21 cellular contexts compared by ENCODE assay signal in the genomic region with DNA sequence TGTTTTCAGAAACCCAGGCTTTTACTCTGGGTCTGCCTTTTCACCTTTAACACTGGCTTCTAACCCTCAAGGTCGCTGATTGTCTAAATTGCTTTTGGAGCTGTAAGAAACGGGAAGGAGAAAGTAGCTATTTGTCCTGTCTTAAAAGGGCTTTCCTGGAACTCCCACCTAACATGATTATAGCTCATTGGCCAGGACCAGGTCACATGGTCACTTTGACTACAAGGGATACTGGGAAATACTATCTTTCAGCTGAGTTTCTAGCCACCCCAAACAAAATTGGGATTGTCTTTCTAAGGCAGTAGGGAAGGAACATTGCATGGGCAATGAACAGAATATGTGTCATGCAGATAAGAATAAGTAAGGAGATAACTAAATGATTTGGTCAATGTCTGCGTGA.
"Had no signal": no experiment of that assay in that cellular context is flagged by ENCODE, and none has a peak within 500 bp of the region (broad histone marks: within the 10 kb centered on the region; RNA-seq: fewer than 3 reads in every experiment).

No MANE protein-coding gene starts in this region.

- H3K4me1 Mint-ChIP-seq: activated naive CD8-positive, alpha-beta T cell treated with anti-CD3 and anti-CD28 coated beads, Interleukin-2, amount 50 U/mL, for 24 hours; naive thymus-derived CD8-positive, alpha-beta T cell; T-helper 17 cell had no signal

- H3K36me3 Mint-ChIP-seq: activated CD4-positive, alpha-beta memory T cell treated with anti-CD3 and anti-CD28 coated beads for 36 hours; mesothelial cell of epicardium; naive thymus-derived CD8-positive, alpha-beta T cell had no signal

- ATAC-seq: activated naive CD8-positive, alpha-beta T cell treated with anti-CD3 and anti-CD28 coated beads, Interleukin-2, amount 50 U/mL, for 24 hours; naive thymus-derived CD8-positive, alpha-beta T cell; T-helper 17 cell; upper lobe of right lung had no signal

- H3K4me3 Mint-ChIP-seq: activated CD4-positive, alpha-beta memory T cell treated with anti-CD3 and anti-CD28 coated beads for 36 hours; activated naive CD8-positive, alpha-beta T cell treated with anti-CD3 and anti-CD28 coated beads, Interleukin-2, amount 50 U/mL, for 24 hours; endodermal cell; mesothelial cell of epicardium; naive thymus-derived CD8-positive, alpha-beta T cell; stimulated activated naive CD8-positive, alpha-beta T cell treated with anti-CD3 and anti-CD28 coated beads, Interleukin-15, Interleukin-2, amounts not matched to agents 100 ng/mL and 50 ng/mL, for 24 hours; T-helper 17 cell had no signal

- DNase-seq: activated CD4-positive, alpha-beta memory T cell treated with anti-CD3 and anti-CD28 coated beads for 36 hours; activated CD4-positive, alpha-beta T cell treated with anti-CD3 and anti-CD28 coated beads for 48 hours; activated CD4-positive, CD25-positive, alpha-beta regulatory T cell; activated gamma-delta T cell; activated naive CD4-positive, alpha-beta T cell treated with anti-CD3 and anti-CD28 coated beads, Interleukin-2, amount 50 U/mL, for 16 hours; activated naive CD8-positive, alpha-beta T cell treated with anti-CD3 and anti-CD28 coated beads, Interleukin-2, amount 50 U/mL, for 24 hours; cortex of kidney; endodermal cell; esophagus squamous epithelium; heart left ventricle; kidney; naive thymus-derived CD8-positive, alpha-beta T cell; ovary; spleen; stimulated activated CD4-positive, alpha-beta T cell treated with anti-CD3 and anti-CD28 coated beads, Interleukin-4, amount 100 ng/mL, for 24 hours; substantia nigra; T-helper 17 cell; thyroid gland; upper lobe of right lung had no signal

- H3K9me3 Mint-ChIP-seq: activated CD4-positive, alpha-beta memory T cell treated with anti-CD3 and anti-CD28 coated beads for 36 hours; activated naive CD8-positive, alpha-beta T cell treated with anti-CD3 and anti-CD28 coated beads, Interleukin-2, amount 50 U/mL, for 24 hours; endodermal cell; mesothelial cell of epicardium had no signal

- H3K27ac Mint-ChIP-seq: activated CD4-positive, alpha-beta memory T cell treated with anti-CD3 and anti-CD28 coated beads for 36 hours; activated naive CD8-positive, alpha-beta T cell treated with anti-CD3 and anti-CD28 coated beads, Interleukin-2, amount 50 U/mL, for 24 hours; mesothelial cell of epicardium; naive thymus-derived CD8-positive, alpha-beta T cell; stimulated activated naive CD8-positive, alpha-beta T cell treated with anti-CD3 and anti-CD28 coated beads, Interleukin-15, Interleukin-2, amounts not matched to agents 100 ng/mL and 50 ng/mL, for 24 hours; T-helper 17 cell had no signal
